Comparison of ENCODE assay signal across 32 cellular contexts in the genomic region with DNA sequence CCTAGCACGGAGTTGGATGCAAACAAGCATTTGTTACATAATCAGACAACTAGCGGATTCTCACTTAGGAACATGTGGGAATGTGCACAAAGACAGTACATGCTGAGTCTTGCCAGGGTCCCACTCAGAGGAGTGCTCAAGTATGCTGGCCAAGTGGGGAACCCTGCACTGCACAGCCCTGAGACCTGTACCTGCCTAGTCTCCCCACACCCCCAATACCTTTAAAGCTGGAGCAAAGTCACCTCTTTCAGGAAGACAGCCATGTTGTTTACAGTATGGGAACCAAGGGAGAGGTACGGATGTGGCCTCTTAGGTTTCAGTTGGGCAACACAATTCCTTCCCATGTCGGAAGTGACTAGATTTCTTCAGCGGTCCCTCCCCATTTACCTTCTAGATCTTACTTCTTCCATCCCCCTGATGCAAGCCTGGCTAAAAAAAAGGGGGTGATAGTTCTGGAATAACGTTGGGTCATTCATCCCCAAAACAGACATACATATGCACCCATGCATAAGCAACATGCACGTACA. TPM values are rescaled to one million over a fixed set of nuclear protein-coding genes. Genes with fewer than 3 reads are reported as not detected.
"Had no signal": no experiment of that assay in that cellular context is flagged by ENCODE, and none has a peak within 500 bp of the region (broad histone marks: within the 10 kb centered on the region; RNA-seq: fewer than 3 reads in every experiment).

No MANE protein-coding gene starts in this region.

- ATAC-seq: foreskin keratinocyte; gastroesophageal sphincter; left lobe of liver; naive thymus-derived CD4-positive, alpha-beta T cell; sciatic nerve; stimulated activated memory B cell treated with anti-CD40 and anti-IgM and Interleukin-4, amounts not matched to agents 10 μg/mL and 1 μg/mL and 100 μg/mL, for 72 hours; stimulated activated naive CD8-positive, alpha-beta T cell treated with anti-CD3 and anti-CD28 coated beads, Interleukin-15, Interleukin-2, amounts not matched to agents 100 U/mL and 50 U/mL, for 24 hours had no signal

- H3K27me3 ChIP-seq: esophagus muscularis mucosa, foreskin keratinocyte, neural progenitor cell, right atrium auricular region, testis, vagina had no signal

- H3K9me3 ChIP-seq: esophagus muscularis mucosa, heart left ventricle, prostate gland, right atrium auricular region, testis, tibial artery, vagina had no signal

- H2AFZ ChIP-seq: hepatocyte, neural progenitor cell had no signal

- FAIRE-seq: endothelial cell of umbilical vein, kidney had no signal

- H3K36me3 ChIP-seq: esophagus muscularis mucosa, gastroesophageal sphincter, heart left ventricle, neural progenitor cell, prostate gland, right atrium auricular region, tibial artery, vagina had no signal

- H3K4me2 ChIP-seq: hepatocyte, neural progenitor cell had no signal

- H3K9ac ChIP-seq: neural progenitor cell had no signal

- H3K4me1 ChIP-seq: esophagus muscularis mucosa, gastroesophageal sphincter, heart left ventricle, neural progenitor cell, prostate gland, right atrium auricular region, testis, tibial artery, vagina had no signal

- H3K4me3 ChIP-seq: coronary artery, esophagus muscularis mucosa, gastroesophageal sphincter, heart left ventricle, hepatocyte, lung, neural progenitor cell, prostate gland, right atrium auricular region, testis, tibial artery, vagina had no signal

- H3K79me2 ChIP-seq: hepatocyte had no signal

- H3K27ac ChIP-seq: coronary artery, esophagus muscularis mucosa, foreskin keratinocyte, gastroesophageal sphincter, heart left ventricle, hepatocyte, neural progenitor cell, prostate gland, right atrium auricular region, testis, tibial artery, vagina had no signal

- DNase-seq: dermis blood vessel endothelial cell; effector memory CD4-positive, alpha-beta T cell; foreskin keratinocyte; heart left ventricle; kidney; mesenchymal stem cell; naive thymus-derived CD4-positive, alpha-beta T cell; nucleus accumbens; stimulated activated CD4-positive, alpha-beta T cell treated with anti-CD3 and anti-CD28 coated beads, Interleukin-4, amount 100 ng/mL, for 4 hours; stimulated activated naive CD8-positive, alpha-beta T cell treated with anti-CD3 and anti-CD28 coated beads, Interleukin-15, Interleukin-2, amounts not matched to agents 100 U/mL and 50 U/mL, for 24 hours; substantia nigra; testis; tibial artery had no signal

RNA-seq across cellular contexts. Expression of a gene that starts 10.7 kb away (rescaled TPM):
- total RNA-seq: dermis blood vessel endothelial cell, endothelial cell of umbilical vein, epithelial cell of proximal tubule, fibroblast of lung, hepatocyte, mesothelial cell of epicardium, mucosa of gallbladder, osteocyte, ureter had no signal
- polyA plus RNA-seq: endothelial cell of umbilical vein, fibroblast of lung, hepatocyte had no signal

RNA-seq across cellular contexts. Expression of a gene that starts 30.2 kb away (rescaled TPM):
- total RNA-seq: dermis blood vessel endothelial cell, endothelial cell of umbilical vein, epithelial cell of proximal tubule, fibroblast of lung, osteocyte had no signal
- polyA plus RNA-seq: endothelial cell of umbilical vein; fibroblast of lung; naive thymus-derived CD4-positive, alpha-beta T cell had no signal
